In the genomic region with DNA sequence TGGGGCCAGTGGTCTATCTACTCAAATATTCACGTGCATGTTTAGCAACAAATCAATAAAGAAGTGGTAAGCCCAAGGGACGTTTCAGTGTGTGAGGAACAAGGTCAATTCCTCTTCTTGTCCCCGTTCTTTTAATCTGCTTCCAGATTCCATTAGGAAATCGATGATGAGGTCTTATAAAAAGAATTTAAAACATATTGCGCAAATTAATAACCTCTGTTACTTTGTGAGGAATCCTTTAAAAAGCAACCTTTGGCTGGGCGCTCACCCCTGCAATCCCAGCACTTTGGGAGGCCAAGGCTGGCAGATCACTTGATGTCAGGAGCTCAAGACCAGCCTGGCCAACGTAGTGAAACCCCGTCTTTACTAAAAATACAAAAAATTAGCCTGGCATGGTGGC, we compare ENCODE assay signal across 24 cellular contexts.
DNase-seq lines count a peak whose midpoint lies in the region; ATAC-seq and TF ChIP-seq lines count a peak whose summit lies in the region.
"Had no signal": no experiment of that assay in that cellular context is flagged by ENCODE, and none has a peak within 500 bp of the region (broad histone marks: within the 10 kb centered on the region; RNA-seq: fewer than 3 reads in every experiment).

No MANE protein-coding gene starts in this region.

- ATAC-seq in IMR-90 (ENCODE audit: low read depth) (no peak), GM19463 (IDR thresholded peaks at IDR 0.05; ENCODE audit: unreplicated experiment) (no peak), HG03280 (IDR thresholded peaks at IDR 0.05; ENCODE audit: unreplicated experiment) (no peak)
- ATAC-seq: SK-N-SH treated with all-trans-retinoic acid at 6 μM for 48 hours had no signal

- H2AK5ac ChIP-seq in IMR-90 (ENCODE audit: low read depth, low read length) (no peak overlapping the region), mesenchymal stem cell (ENCODE audit: low read length, severe bottlenecking) (no peak overlapping the region)

- H3K9ac ChIP-seq in IMR-90 (ENCODE audit: low read depth, low read length): no peak overlapping the region
- peak overlapping the region; percentile 17 for H3K9ac ChIP-seq in mesenchymal stem cell (ENCODE audit: low read length)

- H2AK9ac ChIP-seq in IMR-90 (replicated peaks; ENCODE audit: low read depth, low read length, poor library complexity): no peak overlapping the region

- H3K27me3 ChIP-seq in IMR-90 (ENCODE audit: control insufficient read depth, insufficient read depth, low read length) (peaks cover 11% of the 10 kb centered on the region; the same call in 1 of the 2 replicates), esophagus (ENCODE audit: control insufficient read depth in 1 of 2, insufficient read depth in 2 of 2, low read length in 2 of 2) (no peaks in the 10 kb centered on the region), mesenchymal stem cell (ENCODE audit: control insufficient read depth in 1 of 2, insufficient read depth in 1 of 2, low read length in 2 of 2) (peaks cover 6 to 13% of the 10 kb centered on the region in 2 experiments), Peyer's patch (no peaks in the 10 kb centered on the region)

- CTCF ChIA-PET in IMR-90 (lab: Yijun Ruan, JAX): no interaction called here

- no peak for TF ChIP-seq POLR2A in IMR-90 (IDR thresholded peaks at IDR 0.05; ENCODE audit: low read depth, low read length)
- no peak for TF ChIP-seq POLR2A in Peyer's patch (IDR thresholded peaks at IDR 0.05)

- H3K4ac ChIP-seq in IMR-90 (ENCODE audit: low read depth, low read length) (no peak overlapping the region), mesenchymal stem cell (ENCODE audit: low read depth in 1 of 2, low read length in 2 of 2) (no peak overlapping the region)

- H2BK15ac ChIP-seq in IMR-90 (ENCODE audit: low read depth, low read length) (no peak overlapping the region), mesenchymal stem cell (ENCODE audit: low read depth, poor library complexity, severe bottlenecking) (no peak overlapping the region)

- no peak overlapping the region for H2BK20ac ChIP-seq in IMR-90 (ENCODE audit: low read depth, low read length)

- dilution Hi-C loops in IMR-90 (cut with HindIII; ENCODE audit: low sequenced_read_pairs, unreplicated experiment): no loop called here

- no peak overlapping the region for H4K91ac ChIP-seq in IMR-90 (ENCODE audit: insufficient read depth, low read depth, low read length)
- H4K91ac ChIP-seq in mesenchymal stem cell (ENCODE audit: low read length): no peak overlapping the region

- no peak overlapping the region for H2BK12ac ChIP-seq in mesenchymal stem cell (ENCODE audit: low read length in 2 of 2)

- no peak overlapping the region for H3K56ac ChIP-seq in IMR-90 (ENCODE audit: extremely low read depth, insufficient read depth, low read length)

- TF ChIP-seq CTCF in IMR-90 (conservative IDR thresholded peaks at IDR 0.05; ENCODE audit: low read depth, low read length) (no peak), Peyer's patch (IDR thresholded peaks at IDR 0.05) (no peak)

- H3K4me1 ChIP-seq in IMR-90 (ENCODE audit: control insufficient read depth, insufficient read depth, low read length) (peaks cover 17% of the 10 kb centered on the region), esophagus (ENCODE audit: control insufficient read depth in 2 of 2, insufficient read depth in 2 of 2, low read length in 1 of 2) (peaks cover 0 to 11% of the 10 kb centered on the region in 2 donors), mesenchymal stem cell (ENCODE audit: control insufficient read depth, insufficient read depth, low read depth, low read length) (peaks cover 9% of the 10 kb centered on the region), Peyer's patch (peaks cover 0 to 10% (median 0%) of the 10 kb centered on the region in 4 donors)
- H3K4me1 ChIP-seq: lower lobe of right lung had no signal

- H3K9me1 ChIP-seq in IMR-90 (ENCODE audit: insufficient read depth, low read length): peaks cover 12% of the 10 kb centered on the region

- H3K14ac ChIP-seq in IMR-90 (replicated peaks; ENCODE audit: low read depth, low read length) (no peak overlapping the region), mesenchymal stem cell (ENCODE audit: low read length in 2 of 2) (no peak overlapping the region)

- H3K36me3 ChIP-seq in IMR-90 (ENCODE audit: control insufficient read depth, insufficient read depth, low read length) (no peaks in the 10 kb centered on the region), esophagus (ENCODE audit: control insufficient read depth in 2 of 2, insufficient read depth in 2 of 2, low read length in 1 of 2) (no peaks in the 10 kb centered on the region), mesenchymal stem cell (ENCODE audit: control insufficient read depth in 1 of 2, insufficient read depth in 2 of 2, low read depth in 1 of 2, low read length in 2 of 2) (no peaks in the 10 kb centered on the region), Peyer's patch (no peaks in the 10 kb centered on the region)
- H3K36me3 ChIP-seq: lower lobe of right lung, neutrophil had no signal

- TF ChIP-seq RAD21 in IMR-90 (IDR thresholded peaks at IDR 0.05; ENCODE audit: low read length): no peak

- H4K5ac ChIP-seq in IMR-90 (ENCODE audit: low read depth, low read length): no peak overlapping the region

- H3K27ac ChIP-seq in IMR-90 (ENCODE audit: insufficient read depth, low read length) (no peak overlapping the region), esophagus (ENCODE audit: low read depth in 2 of 2, low read length in 1 of 2) (peak overlapping the region; percentile 85 to 95), mesenchymal stem cell (ENCODE audit: low read length, poor library complexity, severe bottlenecking) (no peak overlapping the region), Peyer's patch (no peak overlapping the region)
- H3K27ac ChIP-seq: epithelial cell of prostate, neutrophil had no signal

- no peak overlapping the region for H2BK5ac ChIP-seq in IMR-90 (ENCODE audit: low read depth, low read length, poor library complexity, severe bottlenecking)
- no peak overlapping the region for H2BK5ac ChIP-seq in mesenchymal stem cell (ENCODE audit: low read depth, low read length, poor library complexity, severe bottlenecking)

- H2BK120ac ChIP-seq in IMR-90 (ENCODE audit: low read depth, low read length) (no peak overlapping the region), mesenchymal stem cell (ENCODE audit: low read depth, low read length) (no peak overlapping the region)

- H3K79me1 ChIP-seq in IMR-90 (ENCODE audit: low read depth in 1 of 2, low read length in 2 of 2) (no peaks in the 10 kb centered on the region), mesenchymal stem cell (replicated peaks; ENCODE audit: low read length, poor library complexity, severe bottlenecking) (no peaks in the 10 kb centered on the region)

- intact Hi-C loops in IMR-90 (cut with micrococcal nuclease): no loop called here

- H2AFZ ChIP-seq in IMR-90 (replicated peaks; ENCODE audit: low read length, poor library complexity) (no peak overlapping the region), mesenchymal stem cell (ENCODE audit: low read depth, low read length) (no peak overlapping the region)

- POLR2A ChIA-PET in IMR-90 (lab: Charles Lee; ENCODE audit: unreplicated experiment): no interaction called here

- no TSS peak for BruUV-seq in IMR-90 (replicated peaks; lab: Mats Ljungman, UMichigan)

- WGBS in IMR-90 (ENCODE audit: extremely low coverage in 2 of 2, insufficient read length in 1 of 2), 2 experiments: 20% methylated on average over 1 of the region's 8 CpGs; no CpG with 5 or more reads in 1 of the 2 experiments
- WGBS in esophagus, 2 donors: 70 to 71% methylated on average over 8 of the region's 8 CpGs
- WGBS in mesenchymal stem cell: 85% methylated on average over 8 of the region's 8 CpGs

- H3K9me3 ChIP-seq in IMR-90 (ENCODE audit: control insufficient read depth, insufficient read depth, low read length): no peaks in the 10 kb centered on the region
- H3K9me3 ChIP-seq in esophagus (ENCODE audit: control insufficient read depth in 2 of 2, insufficient read depth in 1 of 2, low read depth in 1 of 2, low read length in 1 of 2): no peaks in the 10 kb centered on the region
- H3K9me3 ChIP-seq in mesenchymal stem cell (ENCODE audit: control insufficient read depth, low read length): no peaks in the 10 kb centered on the region
- H3K9me3 ChIP-seq in Peyer's patch: no peaks in the 10 kb centered on the region
- H3K9me3 ChIP-seq: lower lobe of right lung, neutrophil had no signal

- H3K4me3 ChIP-seq in IMR-90 (ENCODE audit: insufficient read depth, low read depth, low read length) (no peak overlapping the region), esophagus (ENCODE audit: low read depth in 1 of 2, low read length in 2 of 2) (no peak overlapping the region), mesenchymal stem cell (ENCODE audit: insufficient read depth in 1 of 2, low read depth in 1 of 2, low read length in 2 of 2) (no peak overlapping the region), Peyer's patch (no peak overlapping the region)
- H3K4me3 ChIP-seq: lower lobe of right lung, smooth muscle cell had no signal

- no peak overlapping the region for H4K8ac ChIP-seq in IMR-90 (ENCODE audit: low read depth in 2 of 2, low read length in 2 of 2)
- no peak overlapping the region for H4K8ac ChIP-seq in mesenchymal stem cell (ENCODE audit: low read length)

- no peak overlapping the region for H3K18ac ChIP-seq in IMR-90 (ENCODE audit: low read depth, low read length)
- no peak overlapping the region for H3K18ac ChIP-seq in mesenchymal stem cell (ENCODE audit: low read depth in 1 of 2, low read length in 2 of 2)

- in situ Hi-C loops in IMR-90 (cut with MboI; ENCODE audit: low sequenced_read_pairs): no loop called here

- H3K4me2 ChIP-seq in IMR-90 (ENCODE audit: low read depth, low read length): no peak overlapping the region
- no peak overlapping the region for H3K4me2 ChIP-seq in mesenchymal stem cell (ENCODE audit: low read length, poor library complexity, severe bottlenecking)
- H3K4me2 ChIP-seq: smooth muscle cell had no signal

- H3K23ac ChIP-seq in IMR-90 (ENCODE audit: low read depth, low read length): no peak overlapping the region
- no peak overlapping the region for H3K23ac ChIP-seq in mesenchymal stem cell (ENCODE audit: low read length in 2 of 2)

- peaks cover under 1% of the 10 kb centered on the region; the same call in 1 of the 2 replicates for H4K20me1 ChIP-seq in IMR-90 (ENCODE audit: insufficient read depth, low read length)

- peak; percentile 39 for DNase-seq in AG08395 (ENCODE audit: low spot score)
- DNase-seq in IMR-90: peak; percentile 21
- DNase-seq in mesenchymal stem cell: no peak
- DNase-seq in Peyer's patch: no peak
- DNase-seq in activated naive CD4-positive, alpha-beta T cell (lab: John Stamatoyannopoulos, UW): no peak
- DNase-seq: activated CD4-positive, alpha-beta T cell treated with anti-CD3 and anti-CD28 coated beads, Interleukin-2, amount 10 ng/mL, durations not matched to agents 24 days and 14 days; C1 segment of cervical spinal cord; Calu3; cerebellar nuclear complex; kidney; lower lobe of right lung; NCI-H1105 treated with DMSO at 0.1 percent for 48 hours; NCI-H2029; NCI-H345; NCI-H748 treated with DMSO at 0.1 percent for 48 hours; stimulated activated CD4-positive, alpha-beta T cell treated with anti-CD3 and anti-CD28 coated beads, Interleukin-2, amount 100 ng/mL, for 24 hours; substantia nigra had no signal

TF ChIP-seq in IMR-90, 13 proteins besides CTCF, POLR2A, EP300 and RAD21:
- TF ChIP-seq SMC3 (IDR thresholded peaks at IDR 0.05; ENCODE audit: low read depth, low read length) (no peak), CEBPB (IDR thresholded peaks at IDR 0.05; ENCODE audit: low read depth, low read length) (peak; percentile 72)
TF ChIP-seq in IMR-90: peak in this region for 1.

Comparison
In these comparisons a context has a peak if more than half of its experiments do, and no peak if none do; other contexts are left out.
1. DNase-seq: peak in AG08395 (single experiment) and IMR-90 (single experiment); none in mesenchymal stem cell (single experiment), Peyer's patch (0 of 3) and activated naive CD4-positive, alpha-beta T cell (0 of 4).
2. H3K27ac ChIP-seq: peak in esophagus (2 of 2); none in IMR-90 (single experiment), mesenchymal stem cell (single experiment) and Peyer's patch (0 of 4).